Comparison of ENCODE assay signal across 19 cellular contexts in genomic region chr6:16397623-16398022, GRCh38.
DNase-seq lines count a peak whose midpoint lies in the region; ATAC-seq, FAIRE-seq and TF ChIP-seq lines count a peak whose summit lies in the region.
"Had no signal": no experiment of that assay in that cellular context is flagged by ENCODE, and none has a peak within 500 bp of the region (broad histone marks: within the 10 kb centered on the region; RNA-seq: fewer than 3 reads in every experiment).

No MANE protein-coding gene starts in this region.

- peaks cover 21% of the 10 kb centered on the region for H3K9me3 Mint-ChIP-seq in nephron progenitor cell

- peaks cover 10% of the 10 kb centered on the region for H3K36me3 Mint-ChIP-seq in nephron progenitor cell (ENCODE audit: low read depth)

- POLR2A ChIA-PET in K562 (lab: Yijun Ruan, JAX): interaction anchor here (1.2 to 2.1 kb wide), 2 partner anchors 12 to 21 kb away, joined by 4 to 11 read pairs; no protein-coding TSS in a partner anchor

- H3K23ac ChIP-seq in trophoblast cell (ENCODE audit: low read length): no peak overlapping the region

- FAIRE-seq in K562 (lab: Jason Lieb, UNC): no peak

- BruUV-seq in K562 (replicated peaks; lab: Mats Ljungman, UMichigan): no TSS peak

- H3K36me3 ChIP-seq in K562 (ENCODE audit: control insufficient read depth, insufficient read depth, low read length) (no peaks in the 10 kb centered on the region), trophoblast cell (ENCODE audit: control insufficient read depth in 1 of 2, insufficient read depth in 2 of 2, low read length in 2 of 2) (no peaks in the 10 kb centered on the region), ovary (no peaks in the 10 kb centered on the region), esophagus muscularis mucosa (no peaks in the 10 kb centered on the region)

- H2BK5ac ChIP-seq in trophoblast cell (ENCODE audit: low read depth, low read length, poor library complexity): no peak overlapping the region

- no peak overlapping the region for H3K14ac ChIP-seq in trophoblast cell (ENCODE audit: low read length)

- no peak overlapping the region for H2AK5ac ChIP-seq in trophoblast cell (ENCODE audit: low read length)

- in situ Hi-C loops in K562 (cut with MboI): no loop called here

- H3K9me3 ChIP-seq in K562 (replicated peaks; ENCODE audit: control insufficient read depth, insufficient read depth, low read depth, low read length) (no peaks in the 10 kb centered on the region), trophoblast cell (ENCODE audit: insufficient read depth, low read depth, low read length) (no peaks in the 10 kb centered on the region), ovary (no peaks in the 10 kb centered on the region), esophagus muscularis mucosa (no peaks in the 10 kb centered on the region)

- H3K79me2 ChIP-seq in K562 (ENCODE audit: control insufficient read depth, insufficient read depth, low read length) (no peaks in the 10 kb centered on the region), trophoblast cell (ENCODE audit: control insufficient read depth, insufficient read depth, low read length, poor library complexity) (no peaks in the 10 kb centered on the region)

- no peak for TF ChIP-seq RAD21 in K562 (CRISPR knock-in tag; conservative IDR thresholded peaks at IDR 0.05 in 1 of 2, IDR thresholded peaks at IDR 0.05 in 1 of 2)

- H3K4me2 ChIP-seq in K562 (ENCODE audit: insufficient read depth, low read length) (no peak overlapping the region), trophoblast cell (ENCODE audit: low read length) (no peak overlapping the region)
- H3K4me2 ChIP-seq: KMS-11, PC-9 had no signal

- H2BK120ac ChIP-seq in trophoblast cell (ENCODE audit: insufficient read depth, low read length, poor library complexity): no peak overlapping the region

- 4% methylated on average over 4 of the region's 4 CpGs for WGBS in K562 (ENCODE audit: insufficient coverage, low coverage, missing lambda C conversion rate)
- no CpG with 5 or more reads among the region's 4 CpGs for WGBS in trophoblast cell (ENCODE audit: extremely low coverage, insufficient coverage, insufficient read length)
- 67 to 79% (median 73%) methylated on average over 4 of the region's 4 CpGs for WGBS in ovary, 3 donors
- WGBS in esophagus muscularis mucosa: 85% methylated on average over 4 of the region's 4 CpGs

- no peak for TF ChIP-seq EP300 in K562 (IDR thresholded peaks at IDR 0.05; ENCODE audit: low read length)
- TF ChIP-seq EP300 in ovary (IDR thresholded peaks at IDR 0.05): no peak
- TF ChIP-seq EP300 in esophagus muscularis mucosa (IDR thresholded peaks at IDR 0.05): no peak

- TF ChIP-seq POLR2A in K562 (conservative IDR thresholded peaks at IDR 0.05) (no peak), ovary (IDR thresholded peaks at IDR 0.05) (no peak), esophagus muscularis mucosa (IDR thresholded peaks at IDR 0.05; ENCODE audit: low read depth) (no peak)

- H3K27me3 ChIP-seq in K562 (ENCODE audit: control insufficient read depth in 2 of 2, insufficient read depth in 2 of 2, low read length in 2 of 2): peaks cover 6 to 11% of the 10 kb centered on the region in 2 experiments; a peak in 4 of 5 replicates
- no peaks in the 10 kb centered on the region for H3K27me3 ChIP-seq in trophoblast cell (ENCODE audit: insufficient read depth, low read length)
- no peaks in the 10 kb centered on the region for H3K27me3 ChIP-seq in ovary
- no peaks in the 10 kb centered on the region for H3K27me3 ChIP-seq in esophagus muscularis mucosa

- H3K18ac ChIP-seq in trophoblast cell (ENCODE audit: low read length): no peak overlapping the region

- TF ChIP-seq CTCF in K562 (IDR thresholded peaks at IDR 0.05 in 2 of 3, conservative IDR thresholded peaks at IDR 0.05 in 1 of 3; ENCODE audit: insufficient read depth in 2 of 3, low read depth in 1 of 3, low read length in 3 of 3) (no peak), ovary (IDR thresholded peaks at IDR 0.05) (no peak), nephron progenitor cell (IDR thresholded peaks at IDR 0.05) (no peak), esophagus muscularis mucosa (IDR thresholded peaks at IDR 0.05) (no peak)

- no peak overlapping the region for H3K4me3 Mint-ChIP-seq in nephron progenitor cell
- H3K4me3 Mint-ChIP-seq: B cell; CD4-positive, alpha-beta memory T cell had no signal

- H3K9ac ChIP-seq in K562 (ENCODE audit: insufficient read depth in 1 of 2, low read depth in 2 of 2, low read length in 2 of 2) (no peak overlapping the region), trophoblast cell (ENCODE audit: low read length) (no peak overlapping the region)
- H3K9ac ChIP-seq: KMS-11 had no signal

- no peak overlapping the region for H4K91ac ChIP-seq in trophoblast cell (ENCODE audit: low read depth, low read length)

- DNase-seq in GM03348 (ENCODE audit: low spot score): peak; percentile 37
- DNase-seq in RPMI7951 (ENCODE audit: low read depth): peak; percentile 47
- no peak for DNase-seq in K562 (ENCODE audit: extremely low read depth in 1 of 4, low spot score in 3 of 4)
- peak; percentile 64 to 92 for DNase-seq in trophoblast cell
- DNase-seq in ovary: no peak
- DNase-seq in nephron progenitor cell: no peak
- no peak for DNase-seq in NCI-H226
- DNase-seq in esophagus muscularis mucosa (ENCODE audit: extremely low spot score): no peak
- DNase-seq: CD4-positive, alpha-beta memory T cell; GOT3; NCI-H1048; NCI-H146; NCI-H2081; NCI-H510A; NCI-H82; PC-9 had no signal

- no peak overlapping the region for H2AFZ ChIP-seq in K562 (ENCODE audit: low read depth, low read length)
- H2AFZ ChIP-seq in trophoblast cell (ENCODE audit: insufficient read depth, low read length, poor library complexity): no peak overlapping the region
- H2AFZ ChIP-seq: PC-9 had no signal

- H4K8ac ChIP-seq in trophoblast cell (ENCODE audit: low read depth, low read length): no peak overlapping the region

- H3K4me3 ChIP-seq in K562 (no peak overlapping the region), trophoblast cell (ENCODE audit: low read depth, low read length) (no peak overlapping the region), ovary (no peak overlapping the region), esophagus muscularis mucosa (no peak overlapping the region)
- H3K4me3 ChIP-seq: PC-9, SK-N-MC had no signal

- H3K27ac ChIP-seq in K562 (ENCODE audit: extremely low read depth, low read depth, low read length) (no peak overlapping the region), trophoblast cell (ENCODE audit: low read depth, low read length) (no peak overlapping the region), ovary (no peak overlapping the region), esophagus muscularis mucosa (replicated peaks in 1 of 4) (no peak overlapping the region)
- H3K27ac ChIP-seq: KMS-11, PC-9, SK-N-MC had no signal

- peaks cover 17% of the 10 kb centered on the region for H3K27me3 Mint-ChIP-seq in nephron progenitor cell (ENCODE audit: low read depth, poor library complexity)
- H3K27me3 Mint-ChIP-seq: B cell; CD4-positive, alpha-beta memory T cell had no signal

- no peaks in the 10 kb centered on the region for H3K4me1 Mint-ChIP-seq in nephron progenitor cell

- no peak overlapping the region for H2BK12ac ChIP-seq in trophoblast cell (ENCODE audit: low read length)

- no peaks in the 10 kb centered on the region for H4K20me1 ChIP-seq in K562 (replicated peaks; ENCODE audit: control insufficient read depth, insufficient read depth, low read length)

- peaks cover 8% of the 10 kb centered on the region for H3K79me1 ChIP-seq in trophoblast cell (ENCODE audit: low read length)

- no peak for ATAC-seq in K562

- H4K12ac ChIP-seq in trophoblast cell (ENCODE audit: low read depth, low read length): no peak overlapping the region

- H3K4me1 ChIP-seq in K562 (replicated peaks in 1 of 2; ENCODE audit: control insufficient read depth in 2 of 2, insufficient read depth in 2 of 2, low read length in 2 of 2) (no peaks in the 10 kb centered on the region), trophoblast cell (ENCODE audit: control insufficient read depth in 1 of 2, insufficient read depth in 2 of 2, low read length in 2 of 2) (peaks cover 6% of the 10 kb centered on the region in 2 experiments), ovary (ENCODE audit: insufficient read depth) (peaks cover 2% of the 10 kb centered on the region), esophagus muscularis mucosa (peaks cover 5 to 40% (median 32%) of the 10 kb centered on the region in 4 donors)

- no peak overlapping the region for H3K27ac Mint-ChIP-seq in nephron progenitor cell
- H3K27ac Mint-ChIP-seq: B cell had no signal

- intact Hi-C loops in K562 (cut with micrococcal nuclease) (no loop called here), ovary (cut with DNase I) (no loop called here), esophagus muscularis mucosa (cut with DNase I) (no loop called here)

- no peak overlapping the region for H3K4ac ChIP-seq in trophoblast cell (ENCODE audit: low read depth, low read length)

- CTCF ChIA-PET in K562 (lab: Yijun Ruan, JAX; ENCODE audit: low intra/inter-chr PET ratio): no interaction called here

- no peaks in the 10 kb centered on the region for H3K9me1 ChIP-seq in K562 (ENCODE audit: control insufficient read depth, insufficient read depth, low read length)

TF ChIP-seq in K562, 482 proteins besides CTCF, POLR2A, EP300 and RAD21:
- TF ChIP-seq FOSL1 (tag; conservative IDR thresholded peaks at IDR 0.05) (peak; percentile 62), ZNF124 (CRISPR knock-in tag; IDR thresholded peaks at IDR 0.05) (no peak), GABPB1 (CRISPR knock-in tag; IDR thresholded peaks at IDR 0.05) (no peak), HOXB6 (CRISPR knock-in tag; IDR thresholded peaks at IDR 0.05; ENCODE audit: borderline replicate concordance) (no peak), CHCHD3 (CRISPR knock-in tag; IDR thresholded peaks at IDR 0.05) (no peak), NUFIP1 (IDR thresholded peaks at IDR 0.05; ENCODE audit: partially characterized antibody) (no peak)

Comparison
In these comparisons a context has a peak if more than half of its experiments do, and no peak if none do; other contexts are left out.
1. DNase-seq: peak in GM03348 (single experiment), RPMI7951 (single experiment) and trophoblast cell (2 of 2); none in K562 (0 of 4), ovary (0 of 5), nephron progenitor cell (single experiment), NCI-H226 (single experiment) and esophagus muscularis mucosa (single experiment).